27 cellular contexts compared by ENCODE assay signal in the genomic region with DNA sequence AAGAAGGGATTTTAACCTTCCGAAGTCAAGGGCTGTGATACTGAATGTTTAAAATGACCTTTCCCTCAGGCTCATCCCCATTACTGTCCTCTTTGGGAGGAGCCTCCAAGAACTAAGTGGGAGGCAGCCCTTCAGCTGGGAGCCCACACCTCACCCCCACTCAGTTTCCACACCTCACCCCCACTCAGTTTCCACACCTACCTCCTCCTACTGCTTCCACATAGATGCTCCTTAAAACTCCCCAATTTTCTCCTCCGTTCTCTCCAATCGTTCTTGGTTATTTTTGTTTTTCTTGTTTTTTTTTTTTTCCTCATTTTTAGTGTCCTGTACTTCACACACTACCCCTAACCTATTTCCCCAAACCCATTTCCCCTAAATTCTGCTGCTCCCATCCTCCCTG. TPM values are rescaled to one million over a fixed set of nuclear protein-coding genes. Genes with fewer than 3 reads are reported as not detected.
"Had no signal": no experiment of that assay in that cellular context is flagged by ENCODE, and none has a peak within 500 bp of the region (broad histone marks: within the 10 kb centered on the region; RNA-seq: fewer than 3 reads in every experiment).

No MANE protein-coding gene starts in this region.

- ATAC-seq: left cardiac atrium; left lobe of liver; mucosa of descending colon; naive thymus-derived CD4-positive, alpha-beta T cell; natural killer cell treated with Interleukin-12 subunit alpha and Interleukin-12 subunit beta and Interleukin-15 and Interleukin-18, amount 100 ng/mL, for 72 hours; pancreas; stimulated activated naive B cell treated with anti-CD40 and anti-IgM and Interleukin-4, amounts not matched to agents 10 μg/mL and 1 μg/mL and 100 μg/mL, for 72 hours; stimulated activated naive CD8-positive, alpha-beta T cell treated with anti-CD3 and anti-CD28 coated beads, Interleukin-15, Interleukin-2, amounts not matched to agents 100 U/mL and 50 U/mL, for 24 hours had no signal

- DNase-seq: heart right ventricle; hippocampal formation; kidney glomerular epithelial cell; left cardiac atrium; mesendoderm; midbrain; mucosa of descending colon; naive thymus-derived CD4-positive, alpha-beta T cell; nucleus accumbens; pancreas; posterior cingulate gyrus; retina; right cardiac atrium; stimulated activated CD4-positive, alpha-beta T cell treated with anti-CD3 and anti-CD28 coated beads, Interleukin-12 subunit alpha, Interleukin-12 subunit beta, amount 100 ng/mL, for 4 hours; stimulated activated CD4-positive, alpha-beta T cell treated with anti-CD3 and anti-CD28 coated beads, Interleukin-15, amount 100 ng/mL, for 24 hours; stimulated activated CD4-positive, alpha-beta T cell treated with anti-CD3 and anti-CD28 coated beads, Interleukin-2, amount 100 ng/mL, for 24 hours; stimulated activated CD4-positive, alpha-beta T cell treated with anti-CD3 and anti-CD28 coated beads, Interleukin-4, amount 100 ng/mL, for 1 hour; stimulated activated naive B cell treated with anti-CD40 and anti-IgM and Interleukin-4, amounts not matched to agents 10 μg/mL and 1 μg/mL and 100 μg/mL, for 72 hours; stimulated activated naive CD8-positive, alpha-beta T cell treated with anti-CD3 and anti-CD28 coated beads, Interleukin-15, Interleukin-2, amounts not matched to agents 100 U/mL and 50 U/mL, for 24 hours; substantia nigra; thyroid gland; transverse colon; upper lobe of left lung had no signal

- H3K9me3 Mint-ChIP-seq: naive thymus-derived CD4-positive, alpha-beta T cell; natural killer cell treated with Interleukin-12 subunit alpha and Interleukin-12 subunit beta and Interleukin-15 and Interleukin-18, amount 100 ng/mL, for 72 hours; neural crest cell had no signal

- H3K4me1 Mint-ChIP-seq: naive thymus-derived CD4-positive, alpha-beta T cell; neural crest cell had no signal

- H3K27ac Mint-ChIP-seq: natural killer cell treated with Interleukin-12 subunit alpha and Interleukin-12 subunit beta and Interleukin-15 and Interleukin-18, amount 100 ng/mL, for 72 hours; stimulated activated naive B cell treated with anti-CD40 and anti-IgM and Interleukin-4, amounts not matched to agents 10 μg/mL and 1 μg/mL and 100 μg/mL, for 72 hours had no signal

- H3K36me3 Mint-ChIP-seq: naive thymus-derived CD4-positive, alpha-beta T cell; natural killer cell treated with Interleukin-12 subunit alpha and Interleukin-12 subunit beta and Interleukin-15 and Interleukin-18, amount 100 ng/mL, for 72 hours had no signal

- H3K4me3 Mint-ChIP-seq: naive thymus-derived CD4-positive, alpha-beta T cell; natural killer cell treated with Interleukin-12 subunit alpha and Interleukin-12 subunit beta and Interleukin-15 and Interleukin-18, amount 100 ng/mL, for 72 hours; neural crest cell; stimulated activated naive B cell treated with anti-CD40 and anti-IgM and Interleukin-4, amounts not matched to agents 10 μg/mL and 1 μg/mL and 100 μg/mL, for 72 hours had no signal

RNA-seq across cellular contexts. Expression of gene ANXA3, which starts 31.6 kb away (rescaled TPM):
- total RNA-seq: myocyte, neural crest cell had no signal
